Comparison of ENCODE assay signal across 32 cellular contexts in genomic region chr6:162481938-162482337, GRCh38.
"Had no signal": no experiment of that assay in that cellular context is flagged by ENCODE, and none has a peak within 500 bp of the region (broad histone marks: within the 10 kb centered on the region; RNA-seq: fewer than 3 reads in every experiment).

No MANE protein-coding gene starts in this region.

- H3K36me3 ChIP-seq: adrenal gland, brain microvascular endothelial cell, breast epithelium had no signal

- H3K9me3 ChIP-seq: adrenal gland, body of pancreas, breast epithelium had no signal

- H3K27me3 ChIP-seq: adrenal gland, body of pancreas, brain microvascular endothelial cell, breast epithelium had no signal

- H3K4me3 ChIP-seq: adrenal gland, body of pancreas, breast epithelium had no signal

- ATAC-seq: activated CD8-positive, alpha-beta T cell treated with anti-CD3 and anti-CD28 coated beads for 36 hours; activated naive CD4-positive, alpha-beta T cell treated with anti-CD3 and anti-CD28 coated beads, Interleukin-2, amount 50 U/mL, for 72 hours; activated T-cell treated with anti-CD3 and anti-CD28 coated beads, Interleukin-2, amount 50 U/mL, for 4 hours; activated T-cell treated with anti-CD3 and anti-CD28 coated beads, Interleukin-2, amount 50 U/mL, for 72 hours; activated T-helper 17 cell treated with anti-CD3 and anti-CD28 coated beads, Interleukin-2, amount 50 U/mL, for 72 hours; body of pancreas had no signal

- DNase-seq: activated B cell treated with CpG ODN at 0.5 μM for 24 hours; activated CD4-positive, alpha-beta memory T cell treated with anti-CD3 and anti-CD28 coated beads for 36 hours; activated CD4-positive, alpha-beta T cell treated with anti-CD3 and anti-CD28 coated beads for 4 hours; activated CD4-positive, alpha-beta T cell treated with anti-CD3 and anti-CD28 coated beads, Interleukin-2, amount 10 ng/mL, durations not matched to agents 24 days and 14 days; activated CD4-positive, alpha-beta T cell treated with anti-CD3 and anti-CD28 coated beads, Interleukin-2, amount 50 U/mL, for 1 hour; activated CD4-positive, alpha-beta T cell treated with anti-CD3 and anti-CD28 coated beads, Interleukin-2, amount 50 U/mL, for 4 hours; activated CD4-positive, CD25-positive, alpha-beta regulatory T cell treated with anti-CD3 and anti-CD28 coated beads, Interleukin-2, amount 50 U/mL, for 72 hours; activated CD8-positive, alpha-beta memory T cell treated with anti-CD3 and anti-CD28 coated beads, Interleukin-2, amount 50 U/mL, for 4 hours; activated CD8-positive, alpha-beta T cell treated with anti-CD3 and anti-CD28 coated beads for 36 hours; activated effector memory CD4-positive, alpha-beta T cell treated with anti-CD3 and anti-CD28 coated beads, Interleukin-2, amount 50 U/mL, for 16 hours; activated gamma-delta T cell treated with Interleukin-2 at 50 U/mL for 16 hours; activated naive CD4-positive, alpha-beta T cell; activated naive CD4-positive, alpha-beta T cell treated with anti-CD3 and anti-CD28 coated beads for 36 hours; activated naive CD4-positive, alpha-beta T cell treated with anti-CD3 and anti-CD28 coated beads, Interleukin-2, amount 50 U/mL, for 16 hours; activated naive CD8-positive, alpha-beta T cell treated with anti-CD3 and anti-CD28 coated beads for 36 hours; activated T-cell treated with anti-CD3 and anti-CD28 coated beads for 4 hours; activated T-cell treated with anti-CD3 and anti-CD28 coated beads, Interleukin-2, amount 50 U/mL, for 1 hour; activated T-cell treated with anti-CD3 and anti-CD28 coated beads, Interleukin-2, amount 50 U/mL, for 4 hours; activated T-cell treated with anti-CD3 and anti-CD28 coated beads, Interleukin-2, amount 50 U/mL, for 72 hours; adrenal gland; amniotic stem cell; aorta; body of pancreas; brain microvascular endothelial cell; caudate nucleus; cerebellar nuclear complex; T-helper 2 cell; T-helper 9 cell had no signal

- H3K4me1 ChIP-seq: adrenal gland, body of pancreas, breast epithelium had no signal

- H3K27ac ChIP-seq: adrenal gland, body of pancreas, brain microvascular endothelial cell, breast epithelium, VCaP had no signal
